In the genomic region with DNA sequence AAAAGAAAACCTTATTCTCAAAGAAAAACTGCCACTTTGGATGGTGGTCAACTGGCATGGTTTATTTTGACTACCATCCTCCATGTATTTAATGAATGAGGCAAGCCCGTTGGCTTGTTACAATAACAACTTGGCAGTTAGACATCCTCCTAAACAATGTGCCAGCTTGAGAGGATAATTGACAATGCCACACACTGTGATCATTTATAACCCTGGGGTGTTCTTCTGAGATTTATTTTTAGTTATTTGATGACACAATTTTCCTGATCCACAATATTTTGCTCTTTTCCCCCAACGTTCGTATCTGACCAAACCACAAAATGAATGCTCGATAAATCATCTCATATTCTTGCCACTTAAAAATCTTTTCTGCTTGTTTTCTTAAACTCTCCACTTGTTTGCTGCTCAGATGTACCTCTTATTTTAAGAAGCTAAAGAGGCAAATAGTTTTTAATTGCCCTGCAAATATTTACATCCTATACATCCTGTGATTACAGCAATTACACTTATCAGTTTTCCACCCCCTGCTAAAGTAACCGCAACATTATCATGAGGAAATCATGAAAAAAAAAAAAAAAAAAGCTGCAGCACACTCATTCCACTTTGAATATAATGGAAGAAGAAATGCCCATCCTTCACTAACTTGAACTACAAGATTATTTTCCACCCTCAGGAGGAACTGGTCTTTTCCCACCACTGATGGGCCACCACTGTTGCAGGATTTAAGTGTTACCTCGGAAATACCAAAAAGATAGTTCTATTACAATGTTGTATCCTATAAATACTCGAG, we compare ENCODE assay signal across 11 cellular contexts.
DNase-seq lines count a peak whose midpoint lies in the region; ATAC-seq lines count a peak whose summit lies in the region.
"Had no signal": no experiment of that assay in that cellular context is flagged by ENCODE, and none has a peak within 500 bp of the region (broad histone marks: within the 10 kb centered on the region; RNA-seq: fewer than 3 reads in every experiment).

No MANE protein-coding gene starts in this region.

- H3K4me3 ChIP-seq in mesenchymal stem cell (ENCODE audit: insufficient read depth in 1 of 2, low read depth in 1 of 2, low read length in 2 of 2), result no peak overlapping the region
- no peak overlapping the region for H3K4me3 ChIP-seq in HAP-1
- H3K4me3 ChIP-seq: GM12878 had no signal

- H2AFZ ChIP-seq in mesenchymal stem cell (ENCODE audit: low read depth, low read length), result no peak overlapping the region

- H3K9me3 ChIP-seq in mesenchymal stem cell (ENCODE audit: control insufficient read depth, low read length) (no peaks in the 10 kb centered on the region), HAP-1 (no peaks in the 10 kb centered on the region)

- H2AK5ac ChIP-seq in mesenchymal stem cell (ENCODE audit: low read length, severe bottlenecking), result no peak overlapping the region

- no peak overlapping the region for H3K4me2 ChIP-seq in mesenchymal stem cell (ENCODE audit: low read length, poor library complexity, severe bottlenecking)

- H3K4ac ChIP-seq in mesenchymal stem cell (ENCODE audit: low read depth in 1 of 2, low read length in 2 of 2), result no peak overlapping the region

- H3K14ac ChIP-seq in mesenchymal stem cell (ENCODE audit: low read length in 2 of 2), result no peak overlapping the region

- H2BK15ac ChIP-seq in mesenchymal stem cell (ENCODE audit: low read depth, poor library complexity, severe bottlenecking), result no peak overlapping the region

- no peak for ATAC-seq in GM18907 (IDR thresholded peaks at IDR 0.05; ENCODE audit: unreplicated experiment)
- ATAC-seq: GM12878; naive thymus-derived CD4-positive, alpha-beta T cell had no signal

- H3K18ac ChIP-seq in mesenchymal stem cell (ENCODE audit: low read depth in 1 of 2, low read length in 2 of 2), result no peak overlapping the region

- H2BK5ac ChIP-seq in mesenchymal stem cell (ENCODE audit: low read depth, low read length, poor library complexity, severe bottlenecking), result no peak overlapping the region

- no peak overlapping the region for H3K9ac ChIP-seq in mesenchymal stem cell (ENCODE audit: low read length)

- in situ Hi-C loops in HAP-1 (cut with MboI; ENCODE audit: low sequenced_read_pairs), result no loop called here

- DNase-seq in DMS53 treated with DMSO at 0.1 percent for 48 hours (lab: John Stamatoyannopoulos, UW; ENCODE audit: unreplicated experiment), result peak; percentile 59
- DNase-seq in NCI-H146 (lab: John Stamatoyannopoulos, UW), result peak; percentile 77
- DNase-seq in amniotic epithelial cell (ENCODE audit: low read depth), result peak; percentile 59
- DNase-seq in mesenchymal stem cell, result peak; percentile 37
- DNase-seq in activated CD4-positive, CD25-positive, alpha-beta regulatory T cell (lab: John Stamatoyannopoulos, UW), result no peak
- DNase-seq in stimulated activated CD4-positive, alpha-beta T cell treated with anti-CD3 and anti-CD28 coated beads, Interleukin-4, amount 100 ng/mL, for 4 hours, result no peak
- no peak for DNase-seq in HAP-1 (ENCODE audit: low spot score in 2 of 2)
- DNase-seq: MM.1S; naive thymus-derived CD4-positive, alpha-beta T cell had no signal

- no peak overlapping the region for H2BK120ac ChIP-seq in mesenchymal stem cell (ENCODE audit: low read depth, low read length)

- no peak overlapping the region for H4K8ac ChIP-seq in mesenchymal stem cell (ENCODE audit: low read length)

- H3K27me3 ChIP-seq in mesenchymal stem cell (ENCODE audit: control insufficient read depth in 1 of 2, insufficient read depth in 1 of 2, low read length in 2 of 2) (no peaks in the 10 kb centered on the region), HAP-1 (ENCODE audit: low read depth) (no peaks in the 10 kb centered on the region; the same call in 1 of the 2 replicates)

- no peaks in the 10 kb centered on the region for H3K36me3 ChIP-seq in mesenchymal stem cell (ENCODE audit: control insufficient read depth in 1 of 2, insufficient read depth in 2 of 2, low read depth in 1 of 2, low read length in 2 of 2)
- no peaks in the 10 kb centered on the region for H3K36me3 ChIP-seq in HAP-1 (replicated peaks)

- H3K23ac ChIP-seq in mesenchymal stem cell (ENCODE audit: low read length in 2 of 2), result no peak overlapping the region

- H3K4me1 ChIP-seq in mesenchymal stem cell (ENCODE audit: control insufficient read depth, insufficient read depth, low read depth, low read length) (no peaks in the 10 kb centered on the region), HAP-1 (no peaks in the 10 kb centered on the region)

- H3K79me1 ChIP-seq in mesenchymal stem cell (replicated peaks; ENCODE audit: low read length, poor library complexity, severe bottlenecking), result no peaks in the 10 kb centered on the region

- H4K91ac ChIP-seq in mesenchymal stem cell (ENCODE audit: low read length), result no peak overlapping the region

- H2BK12ac ChIP-seq in mesenchymal stem cell (ENCODE audit: low read length in 2 of 2), result no peak overlapping the region

- H3K27ac ChIP-seq in mesenchymal stem cell (ENCODE audit: low read length, poor library complexity, severe bottlenecking), result no peak overlapping the region

- 64% methylated on average over 6 of the region's 7 CpGs for WGBS in mesenchymal stem cell

Comparison
In these comparisons a context has a peak if more than half of its experiments do, and no peak if none do; other contexts are left out.
1. DNase-seq: peak in DMS53 treated with DMSO at 0.1 percent for 48 hours (single experiment), NCI-H146 (single experiment), amniotic epithelial cell (single experiment) and mesenchymal stem cell (single experiment); none in activated CD4-positive, CD25-positive, alpha-beta regulatory T cell (0 of 4), stimulated activated CD4-positive, alpha-beta T cell treated with anti-CD3 and anti-CD28 coated beads, Interleukin-4, amount 100 ng/mL, for 4 hours (0 of 2) and HAP-1 (0 of 2).